In the genomic region with DNA sequence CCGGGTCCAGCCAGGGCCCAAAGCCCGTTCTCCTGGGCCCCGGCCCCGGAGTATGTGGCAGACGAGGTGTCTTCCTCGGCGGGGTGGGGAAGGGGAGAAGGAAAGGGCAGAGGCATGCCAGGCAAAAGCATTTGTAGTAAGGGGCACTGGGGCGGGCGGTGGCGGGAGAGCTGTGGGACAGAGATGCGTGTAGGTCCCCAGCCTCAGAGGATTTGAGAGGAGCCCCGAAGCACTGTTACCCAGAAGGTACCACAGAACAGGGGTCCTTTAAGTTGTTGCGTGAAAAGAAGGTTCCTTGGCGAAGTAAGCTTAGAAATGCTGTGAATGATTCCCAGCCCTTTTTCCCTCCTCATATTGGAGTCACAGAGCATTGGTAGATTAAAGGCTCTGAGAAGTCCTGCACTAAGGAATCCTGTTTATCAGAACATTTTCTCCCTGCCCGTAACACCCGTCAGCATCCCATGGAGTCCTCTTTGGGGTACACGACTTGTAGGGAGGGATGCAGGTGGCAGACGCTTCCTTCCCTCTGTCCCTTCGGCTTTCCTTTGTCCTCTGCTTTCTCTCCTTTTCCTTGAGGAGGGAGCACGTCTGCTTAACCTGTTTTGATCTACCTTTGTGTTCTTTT, we compare ENCODE assay signal across 8 cellular contexts. TPM values are rescaled to one million over a fixed set of nuclear protein-coding genes. Genes with fewer than 3 reads are reported as not detected.
A peak's percentile ranks its signal among the peaks of the same experiment; 100 is the strongest.
DNase-seq lines count a peak whose midpoint lies in the region; ATAC-seq and TF ChIP-seq lines count a peak whose summit lies in the region.

No MANE protein-coding gene starts in this region.

- peak overlapping the region; percentile 66 for H3K27ac Mint-ChIP-seq in activated T-helper 17 cell treated with anti-CD3 and anti-CD28 coated beads, Interleukin-2, amount 50 U/mL, for 72 hours
- H3K27ac Mint-ChIP-seq in stimulated activated naive B cell treated with anti-CD40 and anti-IgM and Interleukin-4, amounts not matched to agents 10 μg/mL and 1 μg/mL and 100 μg/mL, for 72 hours, result peak overlapping the region; percentile 31

- CTCF ChIA-PET in SK-N-SH (lab: Yijun Ruan, JAX), result no interaction called here

- POLR2A ChIA-PET in SK-N-SH (lab: Yijun Ruan, JAX), result no interaction called here

- peaks cover 6% of the 10 kb centered on the region for H3K4me1 Mint-ChIP-seq in activated T-helper 17 cell treated with anti-CD3 and anti-CD28 coated beads, Interleukin-2, amount 50 U/mL, for 72 hours
- peaks cover 6 to 17% of the 10 kb centered on the region in 2 donors for H3K4me1 Mint-ChIP-seq in stimulated activated naive B cell treated with anti-CD40 and anti-IgM and Interleukin-4, amounts not matched to agents 10 μg/mL and 1 μg/mL and 100 μg/mL, for 72 hours

- no peaks in the 10 kb centered on the region for H3K36me3 Mint-ChIP-seq in activated T-helper 17 cell treated with anti-CD3 and anti-CD28 coated beads, Interleukin-2, amount 50 U/mL, for 72 hours (ENCODE audit: low read depth)
- peaks cover 0 to 5% of the 10 kb centered on the region in 2 donors for H3K36me3 Mint-ChIP-seq in stimulated activated naive B cell treated with anti-CD40 and anti-IgM and Interleukin-4, amounts not matched to agents 10 μg/mL and 1 μg/mL and 100 μg/mL, for 72 hours

- peak; percentile 30 for DNase-seq in SK-N-SH
- no peak for DNase-seq in stimulated activated naive B cell treated with anti-CD40 and anti-IgM and Interleukin-4, amounts not matched to agents 10 μg/mL and 1 μg/mL and 100 μg/mL, for 72 hours
- DNase-seq in EL, result no peak
- no peak for DNase-seq in DMS53 (lab: John Stamatoyannopoulos, UW)

- no peak overlapping the region for H3K27ac ChIP-seq in SK-N-SH (ENCODE audit: low read depth in 2 of 2, low read length in 1 of 2)
- H3K27ac ChIP-seq in iPS-20b (ENCODE audit: low read length), result no peak overlapping the region

- WGBS in SK-N-SH (ENCODE audit: low lambda C conversion rate), result 89% methylated on average over 20 of the region's 20 CpGs

- H3K79me2 ChIP-seq in SK-N-SH (ENCODE audit: insufficient read depth), result no peaks in the 10 kb centered on the region

- no peak for TF ChIP-seq EP300 in SK-N-SH (IDR thresholded peaks at IDR 0.05; ENCODE audit: borderline replicate concordance in 1 of 2, low read depth in 1 of 2, low read length in 1 of 2)

- TF ChIP-seq CTCF in SK-N-SH (IDR thresholded peaks at IDR 0.05), result no peak

- H4K20me1 ChIP-seq in SK-N-SH (ENCODE audit: insufficient read depth), result no peaks in the 10 kb centered on the region

- H3K4me2 ChIP-seq in SK-N-SH, result no peak overlapping the region

- no peaks in the 10 kb centered on the region for H3K9me2 ChIP-seq in SK-N-SH

- H3K4me3 ChIP-seq in SK-N-SH (ENCODE audit: low read depth in 2 of 2, low read length in 1 of 2) (no peak overlapping the region), iPS-20b (ENCODE audit: low read length) (peak overlapping the region; percentile 24; the same call in 1 of the 2 replicates)

- H3K27me3 ChIP-seq in SK-N-SH (ENCODE audit: insufficient read depth) (no peaks in the 10 kb centered on the region), iPS-20b (ENCODE audit: insufficient read depth, low read length) (peaks cover 38% of the 10 kb centered on the region)

- H3K9me3 Mint-ChIP-seq in activated T-helper 17 cell treated with anti-CD3 and anti-CD28 coated beads, Interleukin-2, amount 50 U/mL, for 72 hours, result no peaks in the 10 kb centered on the region
- H3K9me3 Mint-ChIP-seq in stimulated activated naive B cell treated with anti-CD40 and anti-IgM and Interleukin-4, amounts not matched to agents 10 μg/mL and 1 μg/mL and 100 μg/mL, for 72 hours, result no peaks in the 10 kb centered on the region

- TF ChIP-seq RAD21 in SK-N-SH (IDR thresholded peaks at IDR 0.05; ENCODE audit: low read length), result no peak

- H3K36me3 ChIP-seq in SK-N-SH (replicated peaks in 1 of 2; ENCODE audit: control insufficient read depth in 1 of 2, insufficient read depth in 2 of 2, low read length in 1 of 2) (peaks cover 0 to 4% of the 10 kb centered on the region in 2 experiments), iPS-20b (ENCODE audit: insufficient read depth, low read depth, low read length) (peaks cover 22% of the 10 kb centered on the region; the same call in 1 of the 2 replicates)

- ATAC-seq in SK-N-SH treated with all-trans-retinoic acid at 6 μM for 48 hours, result no peak
- no peak for ATAC-seq in activated T-helper 17 cell treated with anti-CD3 and anti-CD28 coated beads, Interleukin-2, amount 50 U/mL, for 72 hours (replicated peaks)
- no peak for ATAC-seq in stimulated activated naive B cell treated with anti-CD40 and anti-IgM and Interleukin-4, amounts not matched to agents 10 μg/mL and 1 μg/mL and 100 μg/mL, for 72 hours (replicated peaks)
- ATAC-seq in GM18858 (IDR thresholded peaks at IDR 0.05; ENCODE audit: unreplicated experiment), result no peak

- peaks cover 3% of the 10 kb centered on the region for H3K27me3 Mint-ChIP-seq in activated T-helper 17 cell treated with anti-CD3 and anti-CD28 coated beads, Interleukin-2, amount 50 U/mL, for 72 hours
- H3K27me3 Mint-ChIP-seq in stimulated activated naive B cell treated with anti-CD40 and anti-IgM and Interleukin-4, amounts not matched to agents 10 μg/mL and 1 μg/mL and 100 μg/mL, for 72 hours, result peaks cover 21 to 24% of the 10 kb centered on the region in 2 donors

- H3F3A ChIP-seq in SK-N-SH (replicated peaks; ENCODE audit: insufficient read depth), result no peaks in the 10 kb centered on the region

- peak overlapping the region; percentile 70 for H3K4me3 Mint-ChIP-seq in activated T-helper 17 cell treated with anti-CD3 and anti-CD28 coated beads, Interleukin-2, amount 50 U/mL, for 72 hours
- H3K4me3 Mint-ChIP-seq in stimulated activated naive B cell treated with anti-CD40 and anti-IgM and Interleukin-4, amounts not matched to agents 10 μg/mL and 1 μg/mL and 100 μg/mL, for 72 hours, result peak overlapping the region; percentile 69 to 79

- H3K9ac ChIP-seq in SK-N-SH (no peak overlapping the region), iPS-20b (ENCODE audit: low read depth, low read length) (no peak overlapping the region)

- no peak overlapping the region for H2AFZ ChIP-seq in SK-N-SH (ENCODE audit: low read depth)

- H3K9me3 ChIP-seq in SK-N-SH (no peaks in the 10 kb centered on the region), iPS-20b (ENCODE audit: insufficient read depth, low read depth, low read length) (no peaks in the 10 kb centered on the region)

- no peaks in the 10 kb centered on the region; a peak in 1 of 4 replicates for H3K4me1 ChIP-seq in SK-N-SH (ENCODE audit: control insufficient read depth in 1 of 2, insufficient read depth in 2 of 2, low read depth in 1 of 2, low read length in 1 of 2)
- no peaks in the 10 kb centered on the region for H3K4me1 ChIP-seq in iPS-20b (ENCODE audit: insufficient read depth, low read length)

TF ChIP-seq in SK-N-SH, 30 proteins besides CTCF, POLR2A, EP300 and RAD21 (continues in another document):
- no peak for TF ChIP-seq RFX5 (IDR thresholded peaks at IDR 0.05; ENCODE audit: low read length)
- TF ChIP-seq MXI1 (IDR thresholded peaks at IDR 0.05; ENCODE audit: low read depth, low read length), result no peak

TF ChIP-seq in SK-N-SH treated with all-trans-retinoic acid at 6 μM for 48 hours, 23 proteins besides CTCF, POLR2A, EP300 and RAD21 (continues in another document):
- TF ChIP-seq ISL1 (CRISPR knock-in tag; IDR thresholded peaks at IDR 0.05) (no peak), BACH2 (CRISPR knock-in tag; IDR thresholded peaks at IDR 0.05; ENCODE audit: borderline replicate concordance) (no peak), ZC3H10 (CRISPR knock-in tag; IDR thresholded peaks at IDR 0.05) (no peak), TCF4 (CRISPR knock-in tag; IDR thresholded peaks at IDR 0.05; ENCODE audit: borderline replicate concordance) (no peak), SNAI2 (CRISPR knock-in tag; IDR thresholded peaks at IDR 0.05) (no peak), ZNF70 (CRISPR knock-in tag; IDR thresholded peaks at IDR 0.05) (no peak), CSDC2 (CRISPR knock-in tag; IDR thresholded peaks at IDR 0.05) (no peak), ARNTL (CRISPR knock-in tag; IDR thresholded peaks at IDR 0.05; ENCODE audit: borderline replicate concordance, low read depth) (no peak), PPARA (CRISPR knock-in tag; IDR thresholded peaks at IDR 0.05; ENCODE audit: borderline replicate concordance) (no peak)
- TF ChIP-seq, protein P1, sequence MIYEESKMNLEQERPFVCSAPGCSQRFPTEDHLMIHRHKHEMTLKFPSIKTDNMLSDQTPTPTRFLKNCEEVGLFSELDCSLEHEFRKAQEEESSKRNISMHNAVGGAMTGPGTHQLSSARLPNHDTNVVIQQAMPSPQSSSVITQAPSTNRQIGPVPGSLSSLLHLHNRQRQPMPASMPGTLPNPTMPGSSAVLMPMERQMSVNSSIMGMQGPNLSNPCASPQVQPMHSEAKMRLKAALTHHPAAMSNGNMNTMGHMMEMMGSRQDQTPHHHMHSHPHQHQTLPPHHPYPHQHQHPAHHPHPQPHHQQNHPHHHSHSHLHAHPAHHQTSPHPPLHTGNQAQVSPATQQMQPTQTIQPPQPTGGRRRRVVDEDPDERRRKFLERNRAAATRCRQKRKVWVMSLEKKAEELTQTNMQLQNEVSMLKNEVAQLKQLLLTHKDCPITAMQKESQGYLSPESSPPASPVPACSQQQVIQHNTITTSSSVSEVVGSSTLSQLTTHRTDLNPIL (CRISPR knock-in tag; IDR thresholded peaks at IDR 0.05; ENCODE audit: low read depth), result no peak

RNA-seq across cellular contexts. Expression of a gene that starts 12.5 kb away (rescaled TPM):
- polyA plus RNA-seq in SK-N-SH (2012; rRNA removed), result 1.5 and 3.7 TPM in 2 replicates
- 0.55 and 1.1 TPM in 2 replicates for polyA plus RNA-seq in SK-N-SH (2012; cell fraction: cytosol; rRNA removed)
- polyA plus RNA-seq in SK-N-SH (2012; cell fraction: nucleus; rRNA removed), result 3.1 and 3.6 TPM in 2 replicates
- total RNA-seq in activated T-helper 17 cell treated with anti-CD3 and anti-CD28 coated beads, Interleukin-2, amount 50 U/mL, for 72 hours, result 1 to 10 TPM; 2.1 TPM

RNA-seq across cellular contexts. Expression of a gene that starts 59.0 kb away (rescaled TPM):
- 64.3 and 69.9 TPM in 2 replicates for polyA plus RNA-seq in SK-N-SH (2012; rRNA removed)
- polyA plus RNA-seq in SK-N-SH (2012; cell fraction: cytosol; rRNA removed), result 70.6 and 71.0 TPM in 2 replicates
- 57.8 and 66.5 TPM in 2 replicates for polyA plus RNA-seq in SK-N-SH (2012; cell fraction: nucleus; rRNA removed)
- total RNA-seq in activated T-helper 17 cell treated with anti-CD3 and anti-CD28 coated beads, Interleukin-2, amount 50 U/mL, for 72 hours, result 100 to 1,000 TPM in 1 of 2 donors, 10 to 100 TPM in 1; 95.0 to 141 TPM

RNA-seq across cellular contexts. Expression of a gene that starts 59.3 kb away (rescaled TPM):
- 108 and 137 TPM in 2 replicates for polyA plus RNA-seq in SK-N-SH (2012; rRNA removed)
- 133 and 137 TPM in 2 replicates for polyA plus RNA-seq in SK-N-SH (2012; cell fraction: cytosol; rRNA removed)
- 71.1 and 111 TPM in 2 replicates for polyA plus RNA-seq in SK-N-SH (2012; cell fraction: nucleus; rRNA removed)
- total RNA-seq in activated T-helper 17 cell treated with anti-CD3 and anti-CD28 coated beads, Interleukin-2, amount 50 U/mL, for 72 hours, result 10 to 100 TPM; 86.2 to 87.0 TPM
